Comparison of ENCODE assay signal across 10 cellular contexts in genomic region chr16:57537194-57537505, GRCh38. TPM values are rescaled to one million over a fixed set of nuclear protein-coding genes. Genes with fewer than 3 reads are reported as not detected.
DNase-seq lines count a peak whose midpoint lies in the region; ATAC-seq lines count a peak whose summit lies in the region.
"Had no signal": no experiment of that assay in that cellular context is flagged by ENCODE, and none has a peak within 500 bp of the region (broad histone marks: within the 10 kb centered on the region; RNA-seq: fewer than 3 reads in every experiment).

No MANE protein-coding gene starts in this region.

- peaks cover 57% of the 10 kb centered on the region for H3K4me1 Mint-ChIP-seq in T-helper 1 cell treated with Interleukin-12 subunit alpha and Interleukin-12 subunit beta and Interleukin-4 antibody, amounts not matched to agents 30 μg/mL and 1 μg/mL, for 36 hours (ENCODE audit: low read depth)
- peaks cover 76% of the 10 kb centered on the region for H3K4me1 Mint-ChIP-seq in activated CD8-positive, alpha-beta T cell treated with anti-CD3 and anti-CD28 coated beads, Interleukin-2, amount 10 ng/mL, durations not matched to agents 7 days and 5 days (ENCODE audit: low read depth)
- peaks cover 72 to 80% of the 10 kb centered on the region in 2 donors for H3K4me1 Mint-ChIP-seq in immature natural killer cell

- H3K4me3 ChIP-seq in subcutaneous abdominal adipose tissue (ENCODE audit: low read depth in 1 of 5, low read length in 5 of 5) = peak overlapping the region in 4 of 5 donors; percentile 61 to 86 (median 72)

- peak overlapping the region in 2 of 5 donors; percentile 56 to 74 for H3K9ac ChIP-seq in subcutaneous abdominal adipose tissue (ENCODE audit: low read length in 5 of 5)

- peaks cover 3 to 51% (median 40%) of the 10 kb centered on the region in 5 donors for H3K4me1 ChIP-seq in subcutaneous abdominal adipose tissue (ENCODE audit: control insufficient read depth in 5 of 5, insufficient read depth in 5 of 5, low read length in 5 of 5)

- CTCF ChIA-PET in activated CD8-positive, alpha-beta T cell treated with anti-CD3 and anti-CD28 coated beads, Interleukin-2, amount 10 ng/mL, durations not matched to agents 7 days and 5 days (lab: Charles Lee) = interaction anchor here (0.8 to 4.7 kb wide), 12 partner anchors 9 to 237 kb away, joined by 3 to 31 read pairs (median 4); partner anchors contain the start of genes DOK4 and POLR2C

- H3K27me3 Mint-ChIP-seq in T-helper 1 cell treated with Interleukin-12 subunit alpha and Interleukin-12 subunit beta and Interleukin-4 antibody, amounts not matched to agents 30 μg/mL and 1 μg/mL, for 36 hours (ENCODE audit: low read depth) = no peaks in the 10 kb centered on the region
- H3K27me3 Mint-ChIP-seq in activated CD8-positive, alpha-beta T cell treated with anti-CD3 and anti-CD28 coated beads, Interleukin-2, amount 10 ng/mL, durations not matched to agents 7 days and 5 days (ENCODE audit: low read depth) = no peaks in the 10 kb centered on the region
- peaks cover 9 to 24% (median 20%) of the 10 kb centered on the region in 3 donors for H3K27me3 Mint-ChIP-seq in immature natural killer cell (ENCODE audit: low read depth in 3 of 3)

- DNase-seq in T-helper 1 cell = no peak
- DNase-seq in activated CD8-positive, alpha-beta T cell treated with anti-CD3 and anti-CD28 coated beads, Interleukin-2, amount 10 ng/mL, durations not matched to agents 7 days and 5 days = no peak
- no peak for DNase-seq in immature natural killer cell
- no peak for DNase-seq in stimulated activated CD4-positive, alpha-beta T cell treated with anti-CD3 and anti-CD28 coated beads, Interleukin-15, amount 100 ng/mL, for 24 hours
- no peak for DNase-seq in DMS 273 treated with DMSO at 0.1 percent for 48 hours (lab: John Stamatoyannopoulos, UW)
- no peak for DNase-seq in hypothalamus (lab: John Stamatoyannopoulos, UW)

- no peak overlapping the region for H3K27ac ChIP-seq in subcutaneous abdominal adipose tissue (ENCODE audit: low read depth, low read length)

- H3K36me3 ChIP-seq in subcutaneous abdominal adipose tissue (ENCODE audit: control insufficient read depth in 5 of 5, insufficient read depth in 5 of 5, low read length in 5 of 5) = no peaks in the 10 kb centered on the region
- H3K36me3 ChIP-seq: thyroid gland had no signal

- POLR2A ChIA-PET in activated CD8-positive, alpha-beta T cell treated with anti-CD3 and anti-CD28 coated beads, Interleukin-2, amount 10 ng/mL, durations not matched to agents 7 days and 5 days (lab: Charles Lee) = interaction anchor here (0.7 to 1.9 kb wide), 10 partner anchors 10 to 90 kb away, joined by 3 to 6 read pairs (median 4); partner anchors contain the start of genes CIAPIN1, COQ9 and DOK4

- H3K27me3 ChIP-seq in subcutaneous abdominal adipose tissue (ENCODE audit: control insufficient read depth in 5 of 5, insufficient read depth in 4 of 5, low read length in 5 of 5) = peaks cover 0 to 5% (median 0%) of the 10 kb centered on the region in 5 donors
- H3K27me3 ChIP-seq: thyroid gland had no signal

- ATAC-seq in activated CD8-positive, alpha-beta T cell treated with anti-CD3 and anti-CD28 coated beads, Interleukin-2, amount 10 ng/mL, durations not matched to agents 7 days and 5 days = no peak

- H3K4me3 Mint-ChIP-seq in T-helper 1 cell treated with Interleukin-12 subunit alpha and Interleukin-12 subunit beta and Interleukin-4 antibody, amounts not matched to agents 30 μg/mL and 1 μg/mL, for 36 hours = peak overlapping the region; percentile 80
- peak overlapping the region; percentile 62 for H3K4me3 Mint-ChIP-seq in activated CD8-positive, alpha-beta T cell treated with anti-CD3 and anti-CD28 coated beads, Interleukin-2, amount 10 ng/mL, durations not matched to agents 7 days and 5 days
- peak overlapping the region; percentile 78 to 90 (median 87) for H3K4me3 Mint-ChIP-seq in immature natural killer cell

- no peaks in the 10 kb centered on the region for H3K9me3 Mint-ChIP-seq in T-helper 1 cell treated with Interleukin-12 subunit alpha and Interleukin-12 subunit beta and Interleukin-4 antibody, amounts not matched to agents 30 μg/mL and 1 μg/mL, for 36 hours
- no peaks in the 10 kb centered on the region for H3K9me3 Mint-ChIP-seq in activated CD8-positive, alpha-beta T cell treated with anti-CD3 and anti-CD28 coated beads, Interleukin-2, amount 10 ng/mL, durations not matched to agents 7 days and 5 days (ENCODE audit: insufficient read depth)
- H3K9me3 Mint-ChIP-seq in immature natural killer cell = no peaks in the 10 kb centered on the region

- H3K9me3 ChIP-seq in subcutaneous abdominal adipose tissue (ENCODE audit: control insufficient read depth in 5 of 5, low read length in 5 of 5) = no peaks in the 10 kb centered on the region
- H3K9me3 ChIP-seq: thyroid gland had no signal

- H3K27ac Mint-ChIP-seq in T-helper 1 cell treated with Interleukin-12 subunit alpha and Interleukin-12 subunit beta and Interleukin-4 antibody, amounts not matched to agents 30 μg/mL and 1 μg/mL, for 36 hours = peak overlapping the region; percentile 92
- H3K27ac Mint-ChIP-seq in activated CD8-positive, alpha-beta T cell treated with anti-CD3 and anti-CD28 coated beads, Interleukin-2, amount 10 ng/mL, durations not matched to agents 7 days and 5 days = peak overlapping the region; percentile 77
- H3K27ac Mint-ChIP-seq in immature natural killer cell = peak overlapping the region; percentile 86 to 96 (median 93)

- H3K36me3 Mint-ChIP-seq in T-helper 1 cell treated with Interleukin-12 subunit alpha and Interleukin-12 subunit beta and Interleukin-4 antibody, amounts not matched to agents 30 μg/mL and 1 μg/mL, for 36 hours (ENCODE audit: low read depth) = no peaks in the 10 kb centered on the region
- no peaks in the 10 kb centered on the region for H3K36me3 Mint-ChIP-seq in activated CD8-positive, alpha-beta T cell treated with anti-CD3 and anti-CD28 coated beads, Interleukin-2, amount 10 ng/mL, durations not matched to agents 7 days and 5 days (ENCODE audit: low read depth)
- no peaks in the 10 kb centered on the region for H3K36me3 Mint-ChIP-seq in immature natural killer cell

RNA-seq across cellular contexts. Expression of gene CCDC102A, which starts 0.8 kb away (rescaled TPM):
- total RNA-seq in activated CD8-positive, alpha-beta T cell treated with anti-CD3 and anti-CD28 coated beads, Interleukin-2, amount 10 ng/mL, durations not matched to agents 7 days and 5 days = 10 to 100 TPM; 16.3 to 18.2 TPM
- polyA plus RNA-seq in immature natural killer cell = 10 to 100 TPM in 2 of 3 donors, 1 to 10 TPM in 1; 8.8 to 26.4 (median 13.9) TPM

RNA-seq across cellular contexts. Expression of gene ADGRG5, which starts 5.3 kb away (rescaled TPM):
- 10 to 100 TPM; 16.0 to 18.1 TPM for total RNA-seq in activated CD8-positive, alpha-beta T cell treated with anti-CD3 and anti-CD28 coated beads, Interleukin-2, amount 10 ng/mL, durations not matched to agents 7 days and 5 days
- polyA plus RNA-seq in immature natural killer cell = 100 to 1,000 TPM in 1 of 3 donors, 10 to 100 TPM in 2; 43.2 to 124 (median 77.4) TPM
- total RNA-seq: SK-MEL-5 had no signal

RNA-seq across cellular contexts. Expression of gene DOK4, which starts 50.9 kb away (rescaled TPM):
- 1 to 10 TPM; 4.8 to 6.4 TPM for total RNA-seq in activated CD8-positive, alpha-beta T cell treated with anti-CD3 and anti-CD28 coated beads, Interleukin-2, amount 10 ng/mL, durations not matched to agents 7 days and 5 days
- 1 to 10 TPM; 2.2 to 3.2 (median 2.8) TPM for polyA plus RNA-seq in immature natural killer cell
